ENCODE assay signal across 30 cellular contexts in genomic region chr18:26531600-26532150, GRCh38.
"Had no signal": no experiment of that assay in that cellular context is flagged by ENCODE, and none has a peak within 500 bp of the region (broad histone marks: within the 10 kb centered on the region; RNA-seq: fewer than 3 reads in every experiment).

No MANE protein-coding gene starts in this region.

- H3K27me3 ChIP-seq: brain microvascular endothelial cell, esophagus muscularis mucosa, foreskin keratinocyte, heart left ventricle, pancreas, upper lobe of left lung, vagina had no signal

- ATAC-seq: heart left ventricle; left ventricle myocardium superior; pancreas; sciatic nerve; stimulated activated memory B cell treated with anti-CD40 and anti-IgM and Interleukin-4, amounts not matched to agents 10 μg/mL and 1 μg/mL and 100 μg/mL, for 72 hours; stimulated activated naive CD8-positive, alpha-beta T cell treated with anti-CD3 and anti-CD28 coated beads, Interleukin-15, amount 100 ng/mL, for 72 hours had no signal

- H3K4me3 ChIP-seq: esophagus muscularis mucosa, heart left ventricle, pancreas, prostate gland, skin epidermis, upper lobe of left lung, vagina had no signal

- H3K4me1 ChIP-seq: pancreas, prostate gland, upper lobe of left lung had no signal

- DNase-seq: activated CD4-positive, alpha-beta memory T cell treated with anti-CD3 and anti-CD28 coated beads, Interleukin-2, amount 10 ng/mL, durations not matched to agents 7 days and 5 days; activated CD4-positive, alpha-beta T cell treated with anti-CD3 and anti-CD28 coated beads for 1 hour; activated CD4-positive, alpha-beta T cell treated with anti-CD3 and anti-CD28 coated beads, Interleukin-2, amount 10 ng/mL, durations not matched to agents 7 days and 5 days; activated CD8-positive, alpha-beta memory T cell treated with anti-CD3 and anti-CD28 coated beads, Interleukin-2, amount 50 U/mL, for 48 hours; activated gamma-delta T cell treated with Interleukin-2 at 50 U/mL for 16 hours; activated naive CD4-positive, alpha-beta T cell treated with anti-CD3 and anti-CD28 coated beads, Interleukin-2, amount 50 U/mL, for 16 hours; activated T-cell treated with anti-CD3 and anti-CD28 coated beads, Interleukin-2, amount 50 U/mL, for 24 hours; amniotic stem cell; brain microvascular endothelial cell; cortex of kidney; heart left ventricle; hypothalamus; left ventricle myocardium superior; naive B cell; nephron progenitor cell; pancreas; retina; stimulated activated CD4-positive, alpha-beta T cell treated with anti-CD3 and anti-CD28 coated beads, Interleukin-12 subunit alpha, Interleukin-12 subunit beta, amount 100 ng/mL, for 4 hours; stimulated activated CD4-positive, alpha-beta T cell treated with anti-CD3 and anti-CD28 coated beads, Interleukin-4, amount 100 ng/mL, for 24 hours; stimulated activated CD8-positive, alpha-beta memory T cell treated with anti-CD3 and anti-CD28 coated beads, Interleukin-4, amount 100 ng/mL, for 48 hours; stimulated activated naive CD8-positive, alpha-beta T cell treated with anti-CD3 and anti-CD28 coated beads, Interleukin-15, amount 100 ng/mL, for 72 hours; substantia nigra; upper lobe of left lung had no signal

- H3K9me3 ChIP-seq: esophagus muscularis mucosa, heart left ventricle, pancreas, prostate gland, upper lobe of left lung, vagina had no signal

- H3K36me3 ChIP-seq: brain microvascular endothelial cell, esophagus muscularis mucosa, heart left ventricle, pancreas, prostate gland, upper lobe of left lung, vagina had no signal

- H3K27ac ChIP-seq: brain microvascular endothelial cell, esophagus muscularis mucosa, foreskin keratinocyte, heart left ventricle, pancreas, prostate gland, skin epidermis, upper lobe of left lung, vagina had no signal
